6 cellular contexts compared by ENCODE assay signal in the genomic region with DNA sequence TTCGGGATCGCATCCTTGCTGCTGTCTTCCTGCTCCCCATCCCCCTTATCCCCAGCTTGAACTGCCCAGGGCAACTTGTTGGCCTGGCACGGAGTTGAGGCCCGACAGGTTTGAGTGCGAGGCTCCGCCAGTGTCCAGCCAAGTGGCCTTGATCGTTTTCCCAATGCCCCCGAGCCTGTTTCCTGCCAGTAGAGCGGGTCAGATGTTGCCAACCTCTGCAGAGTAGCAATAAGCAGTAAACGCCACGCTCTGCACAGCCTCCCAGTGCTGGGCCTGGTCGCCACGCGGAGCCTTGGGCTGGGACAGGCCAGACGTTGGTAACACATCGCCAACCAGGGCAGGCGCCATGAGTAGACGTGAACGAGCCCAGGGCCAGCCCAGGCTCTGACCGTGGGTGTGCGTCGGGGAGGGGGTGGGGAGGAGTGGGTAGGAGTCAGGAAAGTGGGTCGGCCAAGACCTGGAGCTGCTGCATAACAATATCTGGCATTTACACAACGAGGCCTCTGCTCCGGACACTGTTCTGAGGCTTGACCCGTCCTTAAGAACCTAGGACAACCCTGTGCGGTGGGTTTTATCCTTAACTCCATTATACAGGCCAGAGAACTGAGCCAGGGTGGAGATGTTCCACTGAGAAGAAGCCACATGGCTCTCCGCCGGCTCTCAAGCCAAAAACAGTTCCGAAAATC. TPM values are rescaled to one million over a fixed set of nuclear protein-coding genes. Genes with fewer than 3 reads are reported as not detected.
DNase-seq lines count a peak whose midpoint lies in the region; ATAC-seq and TF ChIP-seq lines count a peak whose summit lies in the region.

No MANE protein-coding gene starts in this region.

- no peaks in the 10 kb centered on the region for H3K9me3 ChIP-seq in ES-I3 (ENCODE audit: control insufficient read depth, insufficient read depth, low read length)
- H3K9me3 ChIP-seq in duodenal mucosa (ENCODE audit: control insufficient read depth in 1 of 2, low read length in 2 of 2), result no peaks in the 10 kb centered on the region
- no peaks in the 10 kb centered on the region for H3K9me3 ChIP-seq in psoas muscle

- DNase-seq in HL-60 (ENCODE audit: low read depth in 1 of 2, low spot score in 1 of 2) (no peak), psoas muscle (peak; percentile 50 to 70), UCSD-AML1 (lab: John Stamatoyannopoulos, UW; ENCODE audit: unreplicated experiment) (no peak), superior temporal gyrus (ENCODE audit: extremely low spot score) (no peak)

- H3K27ac ChIP-seq in HL-60 (replicated peaks) (peak overlapping the region; percentile 82), duodenal mucosa (ENCODE audit: low read depth, low read length) (peak overlapping the region; percentile 89), psoas muscle (peak overlapping the region; percentile 93)

- 8 to 15% (median 9%) methylated on average over 30 of the region's 30 CpGs for WGBS in psoas muscle, 3 donors

- H3K4me1 ChIP-seq in ES-I3 (ENCODE audit: insufficient read depth, low read length), result peaks cover 5% of the 10 kb centered on the region; the same call in 1 of the 2 replicates
- H3K4me1 ChIP-seq in duodenal mucosa (ENCODE audit: control insufficient read depth in 1 of 2, insufficient read depth in 2 of 2, low read length in 2 of 2), result peaks cover 37 to 40% of the 10 kb centered on the region in 2 donors
- peaks cover 35% of the 10 kb centered on the region for H3K4me1 ChIP-seq in psoas muscle

- peak overlapping the region; percentile 47 for H3K9ac ChIP-seq in ES-I3 (ENCODE audit: low read depth, low read length)
- H3K9ac ChIP-seq in duodenal mucosa (ENCODE audit: low read depth in 1 of 2, low read length in 2 of 2), result peak overlapping the region; percentile 70 to 85

- H3K4me3 ChIP-seq in HL-60 (replicated peaks; ENCODE audit: insufficient read depth, low read length) (peak overlapping the region; percentile 81), duodenal mucosa (ENCODE audit: low read depth in 1 of 2, low read length in 2 of 2) (peak overlapping the region; percentile 80 to 95), psoas muscle (peak overlapping the region; percentile 75)

- no peaks in the 10 kb centered on the region for H3K36me3 ChIP-seq in ES-I3 (ENCODE audit: insufficient read depth, low read length)
- no peaks in the 10 kb centered on the region for H3K36me3 ChIP-seq in duodenal mucosa (ENCODE audit: control insufficient read depth in 1 of 2, insufficient read depth in 2 of 2, low read length in 2 of 2)
- no peaks in the 10 kb centered on the region for H3K36me3 ChIP-seq in psoas muscle (ENCODE audit: insufficient read depth in 1 of 2, low read depth in 1 of 2)

- intact Hi-C loops in psoas muscle (cut with DNase I), result loop anchor here (1.0 to 2.0 kb wide), 2 partner anchors 32 kb away; a partner anchor contains a TSS

- TF ChIP-seq CTCF in HL-60 (IDR thresholded peaks at IDR 0.05; ENCODE audit: insufficient read depth, low read length), result no peak
- TF ChIP-seq CTCF in psoas muscle (IDR thresholded peaks at IDR 0.05), result no peak

- H3K27me3 ChIP-seq in HL-60 (ENCODE audit: insufficient read depth, poor library complexity, severe bottlenecking) (no peaks in the 10 kb centered on the region), duodenal mucosa (ENCODE audit: control insufficient read depth in 1 of 2, insufficient read depth in 2 of 2, low read length in 2 of 2) (no peaks in the 10 kb centered on the region), psoas muscle (ENCODE audit: insufficient read depth in 3 of 3, low read length in 2 of 3) (no peaks in the 10 kb centered on the region)

- peak; percentile 40 to 57 (median 44) for ATAC-seq in psoas muscle

RNA-seq across cellular contexts. Expression of a gene that starts 0.4 kb away (rescaled TPM):
- 10 to 100 TPM; 11.2 to 22.9 (median 15.4) TPM for total RNA-seq in psoas muscle
- 10 to 100 TPM; 26.4 to 40.6 (median 29.1) TPM for polyA plus RNA-seq in psoas muscle

RNA-seq across cellular contexts. Expression of a gene that starts 0.6 kb away (rescaled TPM):
- 10 to 100 TPM in 3 of 4 donors, 1 to 10 TPM in 1; 9.5 to 15.9 (median 15.5) TPM for total RNA-seq in psoas muscle
- 10 to 100 TPM; 11.7 to 24.8 (median 12.3) TPM for polyA plus RNA-seq in psoas muscle

RNA-seq across cellular contexts. Expression of a gene that starts 7.2 kb away (rescaled TPM):
- 100 to 1,000 TPM; 117 to 161 (median 126) TPM for total RNA-seq in psoas muscle
- 100 to 1,000 TPM in 1 of 3 donors, 10 to 100 TPM in 2; 36.0 to 133 (median 60.7) TPM for polyA plus RNA-seq in psoas muscle

RNA-seq across cellular contexts. Expression of a gene that starts 8.9 kb away (rescaled TPM):
- 10 to 100 TPM; 29.4 to 56.5 (median 38.5) TPM for total RNA-seq in psoas muscle
- polyA plus RNA-seq in psoas muscle, result 10 to 100 TPM; 19.9 to 59.3 (median 25.8) TPM

RNA-seq across cellular contexts. Expression of a gene that starts 19.2 kb away (rescaled TPM):
- total RNA-seq in psoas muscle, result under 1 TPM; 0.16 to 0.65 (median 0.32) TPM
- under 1 TPM; 0.04 to 0.93 (median 0.07) TPM for polyA plus RNA-seq in psoas muscle

Comparison
In these comparisons a context has a peak if more than half of its experiments do, and no peak if none do; other contexts are left out.
1. DNase-seq: peak in psoas muscle (2 of 2); none in HL-60 (0 of 2), UCSD-AML1 (single experiment) and superior temporal gyrus (single experiment).
2. Peak in every context shown above with its lines, with median percentiles within 50 percentile points of each other: H3K27ac ChIP-seq and H3K4me3 ChIP-seq.